8 cellular contexts compared by ENCODE assay signal in genomic region chr2:233413529-233414272, GRCh38. TPM values are rescaled to one million over a fixed set of nuclear protein-coding genes. Genes with fewer than 3 reads are reported as not detected.
DNase-seq lines count a peak whose midpoint lies in the region; ATAC-seq lines count a peak whose summit lies in the region.

No MANE protein-coding gene starts in this region.

- peak in 2 of 3 experiments; percentile 40 to 77 for DNase-seq in NCI-H1417 (lab: John Stamatoyannopoulos, UW)
- no peak for DNase-seq in NCI-H1417 treated with DMSO at 0.1 percent for 48 hours (lab: John Stamatoyannopoulos, UW)
- DNase-seq in SW480 (ENCODE audit: low spot score), result peak; percentile 74
- peak; percentile 87 for DNase-seq in dermis blood vessel endothelial cell
- peak; percentile 97 for DNase-seq in myocyte (ENCODE audit: low read depth)
- peak; percentile 37 for DNase-seq in superior temporal gyrus (ENCODE audit: extremely low spot score)

- ATAC-seq in GM18858 (IDR thresholded peaks at IDR 0.05; ENCODE audit: unreplicated experiment) (no peak), HG03175 (IDR thresholded peaks at IDR 0.05; ENCODE audit: unreplicated experiment) (no peak)

RNA-seq across cellular contexts. Expression of gene DGKD, which starts 59.4 kb away (rescaled TPM):
- total RNA-seq in dermis blood vessel endothelial cell (12.2 and 12.3 TPM in 2 replicates), myocyte (45.1 and 59.5 TPM in 2 replicates)
- polyA plus RNA-seq in myocyte (2012), result 32.5 TPM
